ENCODE assay signal across 24 cellular contexts in genomic region chr12:115639667-115640012, GRCh38.
DNase-seq lines count a peak whose midpoint lies in the region; ATAC-seq, FAIRE-seq and TF ChIP-seq lines count a peak whose summit lies in the region.
"Had no signal": no experiment of that assay in that cellular context is flagged by ENCODE, and none has a peak within 500 bp of the region (broad histone marks: within the 10 kb centered on the region; RNA-seq: fewer than 3 reads in every experiment).

No MANE protein-coding gene starts in this region.

- FAIRE-seq in HepG2 (lab: Jason Lieb, UNC) (no peak), H1 (lab: Jason Lieb, UNC) (no peak), GM19239 (lab: Jason Lieb, UNC) (no peak)
- FAIRE-seq: A549, D721Med, GM12892, GM18507, H54, HTR-8/SVneo had no signal

- H3K14ac ChIP-seq in H1 (ENCODE audit: insufficient read length), result no peak overlapping the region

- H4K5ac ChIP-seq in H1 (ENCODE audit: insufficient read length, low read depth, low read length), result no peak overlapping the region

- peaks cover 0 to 13% of the 10 kb centered on the region in 2 experiments; a peak in 2 of 5 replicates for H3K27me3 ChIP-seq in HepG2 (ENCODE audit: control insufficient read depth in 1 of 2, insufficient read depth in 2 of 2, low read length in 2 of 2)
- no peaks in the 10 kb centered on the region for H3K27me3 ChIP-seq in right lobe of liver
- H3K27me3 ChIP-seq in H1 (replicated peaks in 1 of 4; ENCODE audit: control insufficient read depth in 3 of 4, extremely low read depth in 1 of 4, insufficient read depth in 3 of 4, low read length in 3 of 4), result no peaks in the 10 kb centered on the region
- H3K27me3 ChIP-seq in neural progenitor cell, result no peaks in the 10 kb centered on the region
- no peaks in the 10 kb centered on the region for H3K27me3 ChIP-seq in gastrocnemius medialis

- no peak overlapping the region for H3K4me3 ChIP-seq in HepG2 (replicated peaks in 1 of 3; ENCODE audit: insufficient read depth in 1 of 3, low read depth in 2 of 3, low read length in 3 of 3)
- H3K4me3 ChIP-seq in right lobe of liver, result no peak overlapping the region
- no peak overlapping the region for H3K4me3 ChIP-seq in H1 (ENCODE audit: extremely low read depth in 1 of 4, insufficient read depth in 2 of 4, low read depth in 3 of 4, low read length in 4 of 4)
- H3K4me3 ChIP-seq in neural progenitor cell, result no peak overlapping the region
- H3K4me3 ChIP-seq in gastrocnemius medialis, result no peak overlapping the region
- H3K4me3 ChIP-seq: A549 had no signal

- H3K4me1 ChIP-seq in HepG2 (ENCODE audit: insufficient read depth, low read length) (peaks cover 5% of the 10 kb centered on the region), right lobe of liver (no peaks in the 10 kb centered on the region), H1 (replicated peaks in 1 of 4; ENCODE audit: control insufficient read depth in 3 of 4, insufficient read depth in 4 of 4, low read length in 3 of 4) (peaks cover 0 to 3% (median under 1%) of the 10 kb centered on the region in 4 experiments; a peak in 1 of 7 replicates), neural progenitor cell (peaks cover 15% of the 10 kb centered on the region), gastrocnemius medialis (no peaks in the 10 kb centered on the region)
- H3K4me1 ChIP-seq: A549 had no signal

- H2AK5ac ChIP-seq in H1 (ENCODE audit: low read depth, low read length), result no peak overlapping the region

- H3K9me3 Mint-ChIP-seq in neural progenitor cell (no peaks in the 10 kb centered on the region), Calu3 (ENCODE audit: low read depth, unreplicated experiment) (peaks cover 17% of the 10 kb centered on the region)
- H3K9me3 Mint-ChIP-seq: HFFc6 had no signal

- H3K4me2 ChIP-seq in HepG2 (ENCODE audit: low read depth, low read length) (no peak overlapping the region), H1 (ENCODE audit: insufficient read depth in 1 of 2, low read depth in 2 of 2, low read length in 2 of 2) (no peak overlapping the region), neural progenitor cell (no peak overlapping the region)
- H3K4me2 ChIP-seq: A549 had no signal

- DNase-seq in HepG2 (ENCODE audit: low spot score) (no peak), right lobe of liver (no peak), H1 (ENCODE audit: low read depth in 1 of 2, low spot score in 2 of 2) (no peak), neural progenitor cell (ENCODE audit: low spot score) (peak; percentile 15), gastrocnemius medialis (no peak), Calu3 (no peak), GM19239 (ENCODE audit: insufficient read length, low spot score) (no peak)
- DNase-seq: C1 segment of cervical spinal cord; CD4-positive, CD25-positive, alpha-beta regulatory T cell; CD8-positive, alpha-beta memory T cell; COR-L47; GDM1; HFFc6; KBM-7 had no signal

- H3K27me3 Mint-ChIP-seq in neural progenitor cell (ENCODE audit: insufficient read depth, low read depth) (peaks cover 3% of the 10 kb centered on the region), Calu3 (ENCODE audit: unreplicated experiment) (no peaks in the 10 kb centered on the region)
- H3K27me3 Mint-ChIP-seq: CD8-positive, alpha-beta memory T cell had no signal

- TF ChIP-seq EP300 in HepG2 (IDR thresholded peaks at IDR 0.05; ENCODE audit: low read depth in 2 of 2, low read length in 2 of 2) (no peak), HepG2 (CRISPR knock-in tag; IDR thresholded peaks at IDR 0.05; ENCODE audit: borderline replicate concordance) (no peak), H1 (IDR thresholded peaks at IDR 0.05; ENCODE audit: borderline replicate concordance in 1 of 2, low read depth in 2 of 2, low read length in 2 of 2) (no peak)

- H3K27ac ChIP-seq in HepG2 (ENCODE audit: extremely low read length, insufficient read depth, low read length), result no peak overlapping the region
- H3K27ac ChIP-seq in right lobe of liver, result no peak overlapping the region
- H3K27ac ChIP-seq in H1 (ENCODE audit: low read depth, low read length), result no peak overlapping the region
- H3K27ac ChIP-seq in neural progenitor cell, result no peak overlapping the region
- H3K27ac ChIP-seq in gastrocnemius medialis, result no peak overlapping the region
- H3K27ac ChIP-seq: 22Rv1, A549 had no signal

- ATAC-seq in HepG2, result no peak
- no peak for ATAC-seq in right lobe of liver
- ATAC-seq in GM18520 (IDR thresholded peaks at IDR 0.05; ENCODE audit: unreplicated experiment), result no peak
- ATAC-seq in gastrocnemius medialis, result no peak
- ATAC-seq: HCT116 had no signal

- no peak overlapping the region for H3K27ac Mint-ChIP-seq in neural progenitor cell
- H3K27ac Mint-ChIP-seq in Calu3 (ENCODE audit: unreplicated experiment), result no peak overlapping the region
- H3K27ac Mint-ChIP-seq: CD4-positive, CD25-positive, alpha-beta regulatory T cell; CD8-positive, alpha-beta memory T cell; HFFc6; IgD-negative memory B cell had no signal

- H3F3A ChIP-seq in neural progenitor cell (ENCODE audit: low read depth), result peaks cover 16% of the 10 kb centered on the region

- H3K23me2 ChIP-seq in H1 (ENCODE audit: low read depth, low read length), result no peaks in the 10 kb centered on the region; the same call in 1 of the 2 replicates

- no peak for TF ChIP-seq CTCF in HepG2 (CRISPR knock-in tag; IDR thresholded peaks at IDR 0.05)
- no peak for TF ChIP-seq CTCF in right lobe of liver (IDR thresholded peaks at IDR 0.05)
- TF ChIP-seq CTCF in H1 (IDR thresholded peaks at IDR 0.05; ENCODE audit: control extremely low read depth in 1 of 3, insufficient read depth in 1 of 3, low read depth in 1 of 3, low read length in 3 of 3), result no peak
- no peak for TF ChIP-seq CTCF in neural progenitor cell (IDR thresholded peaks at IDR 0.05)
- TF ChIP-seq CTCF in gastrocnemius medialis (IDR thresholded peaks at IDR 0.05 in 4 of 5, conservative IDR thresholded peaks at IDR 0.05 in 1 of 5), result no peak
- TF ChIP-seq CTCF in Calu3 (IDR thresholded peaks at IDR 0.05; ENCODE audit: unreplicated experiment), result no peak

- H3K56ac ChIP-seq in H1 (replicated peaks; ENCODE audit: insufficient read length, low read depth, low read length), result no peak overlapping the region

- H3K9me3 ChIP-seq in HepG2 (ENCODE audit: low read length), result no peaks in the 10 kb centered on the region
- no peaks in the 10 kb centered on the region for H3K9me3 ChIP-seq in right lobe of liver
- no peaks in the 10 kb centered on the region for H3K9me3 ChIP-seq in H1 (ENCODE audit: insufficient read depth in 2 of 2, low read depth in 1 of 2, low read length in 1 of 2)
- H3K9me3 ChIP-seq in neural progenitor cell (ENCODE audit: low read depth), result no peaks in the 10 kb centered on the region
- no peaks in the 10 kb centered on the region for H3K9me3 ChIP-seq in gastrocnemius medialis
- H3K9me3 ChIP-seq: A549 had no signal

- no peaks in the 10 kb centered on the region for H3K79me2 ChIP-seq in HepG2 (ENCODE audit: insufficient read depth, low read length)
- H3K79me2 ChIP-seq in H1 (ENCODE audit: control insufficient read depth in 1 of 2, insufficient read depth in 2 of 2, low read length in 2 of 2), result no peaks in the 10 kb centered on the region
- H3K79me2 ChIP-seq in neural progenitor cell (ENCODE audit: low read depth), result no peaks in the 10 kb centered on the region

- no peak overlapping the region for H4K8ac ChIP-seq in H1 (ENCODE audit: extremely low read depth, insufficient read depth, low read length)

- H2BK15ac ChIP-seq in H1 (ENCODE audit: low read length), result no peak overlapping the region

- H2BK5ac ChIP-seq in H1 (ENCODE audit: low read depth, low read length), result no peak overlapping the region

- no peak overlapping the region for H3K9ac ChIP-seq in HepG2 (ENCODE audit: insufficient read depth, low read depth, low read length)
- no peak overlapping the region for H3K9ac ChIP-seq in H1 (replicated peaks in 1 of 4; ENCODE audit: extremely low read depth in 1 of 4, low read depth in 3 of 4, low read length in 3 of 4)
- no peak overlapping the region for H3K9ac ChIP-seq in neural progenitor cell

- TF ChIP-seq RAD21 in HepG2 (CRISPR knock-in tag; IDR thresholded peaks at IDR 0.05) (no peak), H1 (IDR thresholded peaks at IDR 0.05 in 1 of 2, conservative IDR thresholded peaks at IDR 0.05 in 1 of 2; ENCODE audit: low read depth in 2 of 2, low read length in 2 of 2) (no peak)

- TF ChIP-seq POLR2A in HepG2 (IDR thresholded peaks at IDR 0.05; ENCODE audit: insufficient read depth in 1 of 2, low read depth in 2 of 2, low read length in 2 of 2), result no peak
- no peak for TF ChIP-seq POLR2A in right lobe of liver (IDR thresholded peaks at IDR 0.05)
- TF ChIP-seq POLR2A in H1 (IDR thresholded peaks at IDR 0.05; ENCODE audit: control extremely low read depth in 1 of 2, low read depth in 2 of 2, low read length in 2 of 2), result no peak
- TF ChIP-seq POLR2A in gastrocnemius medialis (IDR thresholded peaks at IDR 0.05), result no peak

- no peaks in the 10 kb centered on the region for H3K79me1 ChIP-seq in H1 (ENCODE audit: low read depth, low read length)

- H3K4me3 Mint-ChIP-seq in neural progenitor cell (no peak overlapping the region), Calu3 (ENCODE audit: low read depth, unreplicated experiment) (no peak overlapping the region)
- H3K4me3 Mint-ChIP-seq: CD4-positive, CD25-positive, alpha-beta regulatory T cell; CD8-positive, alpha-beta memory T cell; HFFc6; IgD-negative memory B cell had no signal

- H2BK20ac ChIP-seq in H1 (ENCODE audit: low read length), result no peak overlapping the region

- H4K20me1 ChIP-seq in HepG2 (ENCODE audit: insufficient read depth, low read length) (no peaks in the 10 kb centered on the region), H1 (replicated peaks in 1 of 2; ENCODE audit: control insufficient read depth in 1 of 2, insufficient read depth in 2 of 2, low read length in 2 of 2) (no peaks in the 10 kb centered on the region), neural progenitor cell (ENCODE audit: low read depth) (peaks cover 6% of the 10 kb centered on the region)

- intact Hi-C loops in HepG2 (cut with micrococcal nuclease; ENCODE audit: unreplicated experiment) (no loop called here), right lobe of liver (cut with DNase I) (loop anchor here in 1 of 2 donors (10.0 kb wide), 1 partner anchor 975 kb away; no protein-coding TSS in a partner anchor), gastrocnemius medialis (cut with DNase I; ENCODE audit: low total_unique reads) (no loop called here), Calu3 (cut with micrococcal nuclease; ENCODE audit: unreplicated experiment) (no loop called here)

- H3K4me1 Mint-ChIP-seq in neural progenitor cell (peaks cover 14% of the 10 kb centered on the region), Calu3 (ENCODE audit: low read depth, unreplicated experiment) (no peaks in the 10 kb centered on the region)
- H3K4me1 Mint-ChIP-seq: CD4-positive, CD25-positive, alpha-beta regulatory T cell; CD8-positive, alpha-beta memory T cell; IgD-negative memory B cell had no signal

- H4K91ac ChIP-seq in H1 (replicated peaks; ENCODE audit: insufficient read length, low read length), result no peak overlapping the region

- H3K4ac ChIP-seq in H1 (replicated peaks; ENCODE audit: insufficient read length, low read depth, low read length), result no peak overlapping the region

- H2BK12ac ChIP-seq in H1 (ENCODE audit: low read depth, low read length), result no peak overlapping the region

- no peak overlapping the region for H2BK120ac ChIP-seq in H1 (replicated peaks; ENCODE audit: low read depth, low read length)

- H3K36me3 ChIP-seq in HepG2 (replicated peaks in 1 of 2; ENCODE audit: control insufficient read depth in 1 of 2, insufficient read depth in 2 of 2, low read length in 2 of 2), result no peaks in the 10 kb centered on the region
- H3K36me3 ChIP-seq in right lobe of liver, result no peaks in the 10 kb centered on the region
- H3K36me3 ChIP-seq in H1 (ENCODE audit: control insufficient read depth in 2 of 4, insufficient read depth in 4 of 4, low read length in 3 of 4), result no peaks in the 10 kb centered on the region
- H3K36me3 ChIP-seq in neural progenitor cell, result no peaks in the 10 kb centered on the region
- H3K36me3 ChIP-seq in gastrocnemius medialis, result no peaks in the 10 kb centered on the region

- no peak overlapping the region for H2AFZ ChIP-seq in HepG2 (ENCODE audit: low read length)
- no peak overlapping the region for H2AFZ ChIP-seq in H1 (ENCODE audit: low read length)
- no peak overlapping the region for H2AFZ ChIP-seq in neural progenitor cell (replicated peaks)

- H3K23ac ChIP-seq in H1 (ENCODE audit: insufficient read length), result no peak overlapping the region

- CTCF ChIA-PET in HepG2 (lab: Yijun Ruan, JAX; ENCODE audit: low intra/inter-chr PET ratio, low total read pairs), result no interaction called here
- CTCF ChIA-PET in H1 (lab: Charles Lee; ENCODE audit: partially characterized antibody), result interaction anchor here (0.6 to 2.1 kb wide), 2 partner anchors 9 to 115 kb away, joined by 3 to 6 read pairs; no protein-coding TSS in a partner anchor
- CTCF ChIA-PET in Calu3 (lab: Charles Lee), result no interaction called here

- no TSS peak for BruUV-seq in HepG2 (replicated peaks; lab: Mats Ljungman, UMichigan)
- no TSS peak for BruUV-seq in Calu3 (replicated peaks; lab: Mats Ljungman, UMichigan)

- no peaks in the 10 kb centered on the region for H3K36me3 Mint-ChIP-seq in neural progenitor cell
- H3K36me3 Mint-ChIP-seq in Calu3 (ENCODE audit: insufficient read depth, unreplicated experiment), result no peaks in the 10 kb centered on the region
- H3K36me3 Mint-ChIP-seq: CD4-positive, CD25-positive, alpha-beta regulatory T cell; CD8-positive, alpha-beta memory T cell had no signal

- in situ Hi-C loops in HepG2 (cut with HindIII; ENCODE audit: extremely low pct_ligation_motif_present, low pct_unique_long_range_greater_than_20kb), result loop anchor here (10.0 kb wide), 1 partner anchor 975 kb away; no protein-coding TSS in a partner anchor
- in situ Hi-C loops in gastrocnemius medialis (cut with MboI; ENCODE audit: low sequenced_read_pairs in 4 of 4), result no loop called here

- POLR2A ChIA-PET in HepG2 (lab: Yijun Ruan, JAX) (no interaction called here), H1 (lab: Charles Lee; ENCODE audit: partially characterized antibody) (interaction anchor here (0.6 kb wide), 2 partner anchors 968 to 1004 kb away, joined by 3 to 4 read pairs; no protein-coding TSS in a partner anchor)

- H3K18ac ChIP-seq in H1 (ENCODE audit: extremely low read depth, low read length), result no peak overlapping the region

- WGBS in HepG2 (ENCODE audit: low lambda C conversion rate), result 51% methylated on average over 5 of the region's 5 CpGs
- 50% methylated on average over 4 of the region's 5 CpGs for WGBS in right lobe of liver (ENCODE audit: insufficient coverage, low coverage, low lambda C conversion rate, missing lambda C conversion rate)
- WGBS in H1 (ENCODE audit: extremely low coverage in 1 of 2, insufficient coverage in 1 of 2, insufficient read length in 1 of 2, insufficient replicate concordance in 2 of 2, low coverage in 1 of 2, low lambda C conversion rate in 2 of 2, missing lambda C conversion rate in 1 of 2), 2 experiments, result 86% methylated on average over 5 of the region's 5 CpGs; no CpG with 5 or more reads in 1 of the 2 experiments

Comparison
In these comparisons a context has a peak if more than half of its experiments do, and no peak if none do; other contexts are left out.
1. Of the 41 proteins assayed by ChIP-seq in both HepG2 and H1: peak only in HepG2: none; only in H1: KDM1A; in both: none; in neither: 39; mixed calls (peak in some experiments, not most) for 1.